Comparison of ENCODE assay signal across 20 cellular contexts in genomic region chr6:81051952-81052351, GRCh38.
"Had no signal": no experiment of that assay in that cellular context is flagged by ENCODE, and none has a peak within 500 bp of the region (broad histone marks: within the 10 kb centered on the region; RNA-seq: fewer than 3 reads in every experiment).

No MANE protein-coding gene starts in this region.

- H3K27ac ChIP-seq: RWPE1 had no signal

- DNase-seq: KBM-7, MG63, NCI-H1092 treated with DMSO at 0.1 percent for 48 hours, NCI-H1436, NCI-H187, NCI-H2029, NCI-H2081 treated with DMSO at 0.1 percent for 48 hours, NCI-H2171, NCI-H226, NCI-H446, NCI-H510A, NCI-H524 treated with DMSO at 0.1 percent for 48 hours, NCI-H69, NCI-H774, PC-3, SHP77, SK-N-SH, SW 1271 had no signal

- H3K4me3 ChIP-seq: MG63 had no signal

- H3K4me2 ChIP-seq: SK-N-SH had no signal

- ATAC-seq: Panc1, PC-3 had no signal

- H3K36me3 ChIP-seq: MG63 had no signal

- H3K27me3 ChIP-seq: MG63 had no signal

- H3K9me3 ChIP-seq: MG63, SK-N-SH had no signal

- H3K9ac ChIP-seq: SK-N-SH had no signal
